In genomic region chr5:107425541-107426031, GRCh38 we compare ENCODE assay signal across 12 cellular contexts.
DNase-seq lines count a peak whose midpoint lies in the region; TF ChIP-seq lines count a peak whose summit lies in the region.
"Had no signal": no experiment of that assay in that cellular context is flagged by ENCODE, and none has a peak within 500 bp of the region (broad histone marks: within the 10 kb centered on the region; RNA-seq: fewer than 3 reads in every experiment).

No MANE protein-coding gene starts in this region.

- no peak overlapping the region for H3K4me3 Mint-ChIP-seq in activated CD4-positive, alpha-beta memory T cell treated with anti-CD3 and anti-CD28 coated beads for 36 hours

- peak; percentile 72 for DNase-seq in EH (ENCODE audit: low read depth)
- peak; percentile 84 for DNase-seq in RWPE1 (ENCODE audit: low spot score)
- peak; percentile 76 for DNase-seq in fibroblast of gingiva (ENCODE audit: low read depth)
- peak; percentile 67 for DNase-seq in pulmonary artery endothelial cell (ENCODE audit: low read depth, low spot score)
- DNase-seq in activated CD4-positive, alpha-beta T cell treated with anti-CD3 and anti-CD28 coated beads for 48 hours = no peak
- DNase-seq in activated CD4-positive, alpha-beta memory T cell treated with anti-CD3 and anti-CD28 coated beads for 36 hours = no peak
- no peak for DNase-seq in COLO668 (lab: John Stamatoyannopoulos, UW; ENCODE audit: unreplicated experiment)
- DNase-seq in central memory CD4-positive, alpha-beta T cell = no peak
- DNase-seq: activated effector memory CD4-positive, alpha-beta T cell treated with Interleukin-2 at 50 U/mL for 16 hours; DND-41; left ventricle myocardium inferior; NCI-H748 treated with DMSO at 0.1 percent for 48 hours had no signal

- H3K27me3 Mint-ChIP-seq in activated CD4-positive, alpha-beta memory T cell treated with anti-CD3 and anti-CD28 coated beads for 36 hours = peaks cover 6% of the 10 kb centered on the region

- no peaks in the 10 kb centered on the region for H3K36me3 Mint-ChIP-seq in activated CD4-positive, alpha-beta memory T cell treated with anti-CD3 and anti-CD28 coated beads for 36 hours

- intact Hi-C loops in activated CD4-positive, alpha-beta memory T cell treated with anti-CD3 and anti-CD28 coated beads for 36 hours (cut with micrococcal nuclease) = no loop called here

- no peak for TF ChIP-seq CTCF in RWPE1 (conservative IDR thresholded peaks at IDR 0.05; ENCODE audit: low read depth)

- H3K9me3 Mint-ChIP-seq in activated CD4-positive, alpha-beta memory T cell treated with anti-CD3 and anti-CD28 coated beads for 36 hours = no peaks in the 10 kb centered on the region

- peaks cover 2% of the 10 kb centered on the region for H3K4me1 Mint-ChIP-seq in activated CD4-positive, alpha-beta memory T cell treated with anti-CD3 and anti-CD28 coated beads for 36 hours (ENCODE audit: low read depth)

- POLR2A ChIA-PET in RWPE1 (lab: Yijun Ruan, JAX; ENCODE audit: low non-redundant PET) = no interaction called here
- POLR2A ChIA-PET in activated CD4-positive, alpha-beta memory T cell treated with anti-CD3 and anti-CD28 coated beads for 36 hours (lab: Charles Lee) = no interaction called here

- no peak overlapping the region for H3K27ac ChIP-seq in RWPE1
- H3K27ac ChIP-seq: left ventricle myocardium inferior had no signal

- no peak overlapping the region for H3K27ac Mint-ChIP-seq in activated CD4-positive, alpha-beta memory T cell treated with anti-CD3 and anti-CD28 coated beads for 36 hours

- CTCF ChIA-PET in RWPE1 (lab: Yijun Ruan, JAX) = interaction anchor here (0.6 kb wide), 2 partner anchors 106 to 154 kb away, joined by 3 to 5 read pairs; no protein-coding TSS in a partner anchor
- CTCF ChIA-PET in activated CD4-positive, alpha-beta memory T cell treated with anti-CD3 and anti-CD28 coated beads for 36 hours (lab: Charles Lee) = no interaction called here

Comparison
In these comparisons a context has a peak if more than half of its experiments do, and no peak if none do; other contexts are left out.
1. DNase-seq: peak in EH (single experiment), RWPE1 (single experiment), fibroblast of gingiva (single experiment) and pulmonary artery endothelial cell (single experiment); none in activated CD4-positive, alpha-beta T cell treated with anti-CD3 and anti-CD28 coated beads for 48 hours (single experiment), activated CD4-positive, alpha-beta memory T cell treated with anti-CD3 and anti-CD28 coated beads for 36 hours (single experiment), COLO668 (single experiment) and central memory CD4-positive, alpha-beta T cell (single experiment).